In the genomic region with DNA sequence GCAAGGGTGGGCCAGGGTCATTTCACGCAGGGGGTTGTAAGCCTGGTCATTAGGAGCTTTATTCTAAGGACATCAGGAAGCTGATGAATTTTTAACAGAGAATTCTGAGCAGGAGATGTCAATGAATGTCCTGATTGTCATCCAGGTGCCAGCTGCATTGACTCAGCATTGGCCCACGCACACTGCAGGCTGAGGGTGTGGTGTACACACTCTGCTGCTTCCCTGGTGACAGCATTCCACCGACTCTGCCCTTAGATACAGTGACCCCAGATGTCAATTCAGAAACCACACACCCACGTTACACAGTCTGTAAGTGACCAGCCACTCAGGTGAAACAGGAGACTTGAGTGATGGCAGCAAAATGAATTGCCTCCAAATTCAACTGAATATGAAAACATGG, we compare ENCODE assay signal across 20 cellular contexts.
DNase-seq lines count a peak whose midpoint lies in the region; ATAC-seq and TF ChIP-seq lines count a peak whose summit lies in the region.
"Had no signal": no experiment of that assay in that cellular context is flagged by ENCODE, and none has a peak within 500 bp of the region (broad histone marks: within the 10 kb centered on the region; RNA-seq: fewer than 3 reads in every experiment).

No MANE protein-coding gene starts in this region.

- peak; percentile 40 for ATAC-seq in HG02610 (IDR thresholded peaks at IDR 0.05; ENCODE audit: unreplicated experiment)
- ATAC-seq in HG02642 (IDR thresholded peaks at IDR 0.05; ENCODE audit: poor library complexity, unreplicated experiment), result no peak
- ATAC-seq: activated CD4-positive, CD25-positive, alpha-beta regulatory T cell treated with anti-CD3 and anti-CD28 coated beads, Interleukin-2, amount 50 U/mL, for 24 hours; left cardiac atrium; naive thymus-derived CD4-positive, alpha-beta T cell had no signal

- H3K9me3 Mint-ChIP-seq in neural crest cell, result no peaks in the 10 kb centered on the region
- H3K9me3 Mint-ChIP-seq in activated CD4-positive, alpha-beta T cell treated with anti-CD3 and anti-CD28 coated beads, Interleukin-2, amount 10 ng/mL, durations not matched to agents 24 days and 14 days, result no peaks in the 10 kb centered on the region

- no peak for TF ChIP-seq CTCF in neural crest cell (conservative IDR thresholded peaks at IDR 0.05)

- H3K4me1 Mint-ChIP-seq in neural crest cell, result peaks cover 19% of the 10 kb centered on the region
- H3K4me1 Mint-ChIP-seq in activated CD4-positive, alpha-beta T cell treated with anti-CD3 and anti-CD28 coated beads, Interleukin-2, amount 10 ng/mL, durations not matched to agents 24 days and 14 days, result no peaks in the 10 kb centered on the region
- H3K4me1 Mint-ChIP-seq: naive thymus-derived CD4-positive, alpha-beta T cell had no signal

- H3K4me3 Mint-ChIP-seq in neural crest cell, result no peak overlapping the region
- H3K4me3 Mint-ChIP-seq in activated CD4-positive, alpha-beta T cell treated with anti-CD3 and anti-CD28 coated beads, Interleukin-2, amount 10 ng/mL, durations not matched to agents 24 days and 14 days, result no peak overlapping the region
- H3K4me3 Mint-ChIP-seq: naive thymus-derived CD4-positive, alpha-beta T cell had no signal

- H3K27me3 Mint-ChIP-seq in neural crest cell (ENCODE audit: low read depth), result no peaks in the 10 kb centered on the region
- no peaks in the 10 kb centered on the region for H3K27me3 Mint-ChIP-seq in activated CD4-positive, alpha-beta T cell treated with anti-CD3 and anti-CD28 coated beads, Interleukin-2, amount 10 ng/mL, durations not matched to agents 24 days and 14 days

- no peaks in the 10 kb centered on the region for H3K36me3 Mint-ChIP-seq in neural crest cell (ENCODE audit: low read depth)
- no peaks in the 10 kb centered on the region for H3K36me3 Mint-ChIP-seq in activated CD4-positive, alpha-beta T cell treated with anti-CD3 and anti-CD28 coated beads, Interleukin-2, amount 10 ng/mL, durations not matched to agents 24 days and 14 days (ENCODE audit: low read depth)
- H3K36me3 Mint-ChIP-seq: naive thymus-derived CD4-positive, alpha-beta T cell had no signal

- H3K27ac Mint-ChIP-seq in neural crest cell (ENCODE audit: unreplicated experiment), result peak overlapping the region; percentile 39
- H3K27ac Mint-ChIP-seq in activated CD4-positive, alpha-beta T cell treated with anti-CD3 and anti-CD28 coated beads, Interleukin-2, amount 10 ng/mL, durations not matched to agents 24 days and 14 days, result no peak overlapping the region
- H3K27ac Mint-ChIP-seq: naive thymus-derived CD4-positive, alpha-beta T cell had no signal

- intact Hi-C loops in activated CD4-positive, alpha-beta T cell treated with anti-CD3 and anti-CD28 coated beads, Interleukin-2, amount 10 ng/mL, durations not matched to agents 24 days and 14 days (cut with micrococcal nuclease), result no loop called here

- peak; percentile 40 for DNase-seq in DMS79 (lab: John Stamatoyannopoulos, UW)
- peak; percentile 95 for DNase-seq in SW480 (ENCODE audit: low spot score)
- DNase-seq in neural crest cell (ENCODE audit: low read depth, low spot score), result no peak
- DNase-seq in SIG-M5 (lab: John Stamatoyannopoulos, UW), result no peak
- DNase-seq in NCI-H526 treated with DMSO at 0.1 percent for 48 hours (lab: John Stamatoyannopoulos, UW), result no peak
- no peak for DNase-seq in activated CD4-positive, alpha-beta T cell treated with anti-CD3 and anti-CD28 coated beads, Interleukin-2, amount 10 ng/mL, durations not matched to agents 24 days and 14 days
- DNase-seq: activated T-cell treated with anti-CD3 and anti-CD28 coated beads for 4 hours; BE2C; HCEC 1CT; heart left ventricle; left cardiac atrium; naive thymus-derived CD4-positive, alpha-beta T cell; NCI-H446 treated with DMSO at 0.1 percent for 48 hours; Peyer's patch; stimulated activated CD4-positive, alpha-beta T cell treated with anti-CD3 and anti-CD28 coated beads, Interleukin-2, amount 100 ng/mL, for 24 hours; stimulated activated CD8-positive, alpha-beta memory T cell treated with anti-CD3 and anti-CD28 coated beads, Interleukin-4, amount 100 ng/mL, for 48 hours; thyroid gland had no signal

Comparison
In these comparisons a context has a peak if more than half of its experiments do, and no peak if none do; other contexts are left out.
1. DNase-seq: peak in DMS79 (single experiment) and SW480 (single experiment); none in neural crest cell (single experiment), SIG-M5 (single experiment), NCI-H526 treated with DMSO at 0.1 percent for 48 hours (single experiment) and activated CD4-positive, alpha-beta T cell treated with anti-CD3 and anti-CD28 coated beads, Interleukin-2, amount 10 ng/mL, durations not matched to agents 24 days and 14 days (single experiment).